Comparison of ENCODE assay signal across 32 cellular contexts in genomic region chr16:26330654-26331053, GRCh38.
DNase-seq lines count a peak whose midpoint lies in the region; ATAC-seq, FAIRE-seq and TF ChIP-seq lines count a peak whose summit lies in the region.
"Had no signal": no experiment of that assay in that cellular context is flagged by ENCODE, and none has a peak within 500 bp of the region (broad histone marks: within the 10 kb centered on the region; RNA-seq: fewer than 3 reads in every experiment).

No MANE protein-coding gene starts in this region.

- H4K91ac ChIP-seq in IMR-90 (ENCODE audit: insufficient read depth, low read depth, low read length) (no peak overlapping the region), trophoblast cell (ENCODE audit: low read depth, low read length) (no peak overlapping the region)

- POLR2A ChIA-PET in HepG2 (lab: Yijun Ruan, JAX) (no interaction called here), IMR-90 (lab: Charles Lee; ENCODE audit: unreplicated experiment) (no interaction called here), K562 (lab: Yijun Ruan, JAX) (interaction anchor here (0.5 to 0.9 kb wide), 2 partner anchors 12 to 952 kb away, joined by 3 read pairs; no protein-coding TSS in a partner anchor)

- H3K9ac ChIP-seq in HepG2 (ENCODE audit: insufficient read depth, low read depth, low read length) (no peak overlapping the region), IMR-90 (ENCODE audit: low read depth, low read length) (no peak overlapping the region), K562 (ENCODE audit: insufficient read depth in 1 of 2, low read depth in 2 of 2, low read length in 2 of 2) (no peak overlapping the region), trophoblast cell (ENCODE audit: low read length) (no peak overlapping the region)
- H3K9ac ChIP-seq: BLaER1; BLaER1 treated with 17β-estradiol and CSF1 and Interleukin-3, amounts not matched to agents 10 nM and 100 nM had no signal

- H3K79me2 ChIP-seq in HepG2 (ENCODE audit: insufficient read depth, low read length) (no peaks in the 10 kb centered on the region), K562 (ENCODE audit: control insufficient read depth, insufficient read depth, low read length) (no peaks in the 10 kb centered on the region), trophoblast cell (ENCODE audit: control insufficient read depth, insufficient read depth, low read length, poor library complexity) (no peaks in the 10 kb centered on the region)

- H3K4me2 ChIP-seq in HepG2 (ENCODE audit: low read depth, low read length) (no peak overlapping the region), IMR-90 (ENCODE audit: low read depth, low read length) (no peak overlapping the region), K562 (ENCODE audit: insufficient read depth, low read length) (no peak overlapping the region), trophoblast cell (ENCODE audit: low read length) (no peak overlapping the region)
- H3K4me2 ChIP-seq: A549; BLaER1; BLaER1 treated with 17β-estradiol and CSF1 and Interleukin-3, amounts not matched to agents 10 nM and 100 nM had no signal

- FAIRE-seq in HepG2 (lab: Jason Lieb, UNC) (no peak), K562 (lab: Jason Lieb, UNC) (no peak)
- FAIRE-seq: A549, D721Med had no signal

- TF ChIP-seq POLR2A in HepG2 (IDR thresholded peaks at IDR 0.05; ENCODE audit: insufficient read depth in 1 of 2, low read depth in 2 of 2, low read length in 2 of 2) (no peak), right lobe of liver (IDR thresholded peaks at IDR 0.05) (no peak), IMR-90 (IDR thresholded peaks at IDR 0.05; ENCODE audit: low read depth, low read length) (no peak), K562 (conservative IDR thresholded peaks at IDR 0.05) (no peak), esophagus muscularis mucosa (IDR thresholded peaks at IDR 0.05; ENCODE audit: low read depth) (no peak)

- no peak overlapping the region for H2BK12ac ChIP-seq in trophoblast cell (ENCODE audit: low read length)

- H2BK120ac ChIP-seq in IMR-90 (ENCODE audit: low read depth, low read length) (no peak overlapping the region), trophoblast cell (ENCODE audit: insufficient read depth, low read length, poor library complexity) (no peak overlapping the region)

- H3K4me3 ChIP-seq in HepG2 (replicated peaks in 1 of 3; ENCODE audit: insufficient read depth in 1 of 3, low read depth in 2 of 3, low read length in 3 of 3) (no peak overlapping the region), right lobe of liver (no peak overlapping the region), IMR-90 (ENCODE audit: insufficient read depth, low read depth, low read length) (no peak overlapping the region), K562 (no peak overlapping the region), esophagus muscularis mucosa (no peak overlapping the region), trophoblast cell (ENCODE audit: low read depth, low read length) (no peak overlapping the region)
- H3K4me3 ChIP-seq: A549; BLaER1; BLaER1 treated with 17β-estradiol and CSF1 and Interleukin-3, amounts not matched to agents 10 nM and 100 nM had no signal

- ATAC-seq in HepG2, result no peak
- ATAC-seq in right lobe of liver, result no peak
- ATAC-seq in IMR-90 (ENCODE audit: low read depth), result no peak
- ATAC-seq in K562, result no peak
- ATAC-seq: A549; CD8-positive, alpha-beta T cell had no signal

- TF ChIP-seq EP300 in HepG2 (IDR thresholded peaks at IDR 0.05; ENCODE audit: low read depth in 2 of 2, low read length in 2 of 2) (no peak), HepG2 (CRISPR knock-in tag; IDR thresholded peaks at IDR 0.05; ENCODE audit: borderline replicate concordance) (no peak), K562 (IDR thresholded peaks at IDR 0.05; ENCODE audit: low read length) (no peak), esophagus muscularis mucosa (IDR thresholded peaks at IDR 0.05) (no peak)

- intact Hi-C loops in HepG2 (cut with micrococcal nuclease; ENCODE audit: unreplicated experiment), result no loop called here
- intact Hi-C loops in right lobe of liver (cut with DNase I), result no loop called here
- intact Hi-C loops in IMR-90 (cut with micrococcal nuclease), result no loop called here
- intact Hi-C loops in K562 (cut with micrococcal nuclease), result no loop called here
- intact Hi-C loops in esophagus muscularis mucosa (cut with DNase I), result no loop called here

- no TSS peak for BruUV-seq in HepG2 (replicated peaks; lab: Mats Ljungman, UMichigan)
- no TSS peak for BruUV-seq in IMR-90 (replicated peaks; lab: Mats Ljungman, UMichigan)
- no TSS peak for BruUV-seq in K562 (replicated peaks; lab: Mats Ljungman, UMichigan)

- H3K4ac ChIP-seq in IMR-90 (ENCODE audit: low read depth, low read length) (no peak overlapping the region), trophoblast cell (ENCODE audit: low read depth, low read length) (no peak overlapping the region)

- TF ChIP-seq CTCF in HepG2 (CRISPR knock-in tag; IDR thresholded peaks at IDR 0.05), result no peak
- TF ChIP-seq CTCF in right lobe of liver (IDR thresholded peaks at IDR 0.05), result no peak
- no peak for TF ChIP-seq CTCF in IMR-90 (conservative IDR thresholded peaks at IDR 0.05; ENCODE audit: low read depth, low read length)
- no peak for TF ChIP-seq CTCF in K562 (IDR thresholded peaks at IDR 0.05 in 2 of 3, conservative IDR thresholded peaks at IDR 0.05 in 1 of 3; ENCODE audit: insufficient read depth in 2 of 3, low read depth in 1 of 3, low read length in 3 of 3)
- TF ChIP-seq CTCF in esophagus muscularis mucosa (IDR thresholded peaks at IDR 0.05), result no peak

- no peak for DNase-seq in HepG2 (ENCODE audit: low spot score)
- DNase-seq in right lobe of liver, result no peak
- no peak for DNase-seq in IMR-90
- no peak for DNase-seq in K562 (ENCODE audit: extremely low read depth in 1 of 4, low spot score in 3 of 4)
- DNase-seq in esophagus muscularis mucosa (ENCODE audit: extremely low spot score), result no peak
- no peak for DNase-seq in trophoblast cell
- DNase-seq: 8988T; ACHN; AML-193; BE2C; C1 segment of cervical spinal cord; Caco-2; Calu3; CD4-positive, alpha-beta memory T cell; CD4-positive, alpha-beta T cell; CD4-positive, CD25-positive, alpha-beta regulatory T cell; CD8-positive, alpha-beta memory T cell; CD8-positive, alpha-beta T cell; COR-L47; DMS 273 treated with DMSO at 0.1 percent for 48 hours; DMS153; DMS53; DMS79; DMS79 treated with DMSO at 0.1 percent for 48 hours; DND-41; EL had no signal

- no peak overlapping the region for H2BK20ac ChIP-seq in IMR-90 (ENCODE audit: low read depth, low read length)

- 0% methylated on average over 1 of the region's 1 CpG for WGBS in HepG2 (ENCODE audit: low lambda C conversion rate)
- WGBS in right lobe of liver (ENCODE audit: insufficient coverage, low coverage, low lambda C conversion rate, missing lambda C conversion rate), result 90% methylated on average over 1 of the region's 1 CpG
- WGBS in IMR-90 (ENCODE audit: extremely low coverage in 2 of 2, insufficient read length in 1 of 2), 2 experiments, result no CpG with 5 or more reads among the region's 1 CpG
- 0% methylated on average over 1 of the region's 1 CpG for WGBS in K562 (ENCODE audit: insufficient coverage, low coverage, missing lambda C conversion rate)
- WGBS in esophagus muscularis mucosa, result 90% methylated on average over 1 of the region's 1 CpG
- WGBS in trophoblast cell (ENCODE audit: extremely low coverage, insufficient coverage, insufficient read length), result no CpG with 5 or more reads among the region's 1 CpG

- no peak overlapping the region for H2BK5ac ChIP-seq in IMR-90 (ENCODE audit: low read depth, low read length, poor library complexity, severe bottlenecking)
- H2BK5ac ChIP-seq in trophoblast cell (ENCODE audit: low read depth, low read length, poor library complexity), result no peak overlapping the region

- H4K12ac ChIP-seq in trophoblast cell (ENCODE audit: low read depth, low read length), result no peak overlapping the region

- no peak overlapping the region for H2AK9ac ChIP-seq in IMR-90 (replicated peaks; ENCODE audit: low read depth, low read length, poor library complexity)

- TF ChIP-seq RAD21 in HepG2 (CRISPR knock-in tag; IDR thresholded peaks at IDR 0.05) (no peak), IMR-90 (IDR thresholded peaks at IDR 0.05; ENCODE audit: low read length) (no peak), K562 (CRISPR knock-in tag; conservative IDR thresholded peaks at IDR 0.05 in 1 of 2, IDR thresholded peaks at IDR 0.05 in 1 of 2) (no peak)

- H4K5ac ChIP-seq in IMR-90 (ENCODE audit: low read depth, low read length), result no peak overlapping the region

- H3K23ac ChIP-seq in IMR-90 (ENCODE audit: low read depth, low read length) (no peak overlapping the region), trophoblast cell (ENCODE audit: low read length) (no peak overlapping the region)

- no peak overlapping the region for H3K56ac ChIP-seq in IMR-90 (ENCODE audit: extremely low read depth, insufficient read depth, low read length)

- H3K4me1 ChIP-seq in HepG2 (ENCODE audit: insufficient read depth, low read length) (peaks cover 10% of the 10 kb centered on the region), right lobe of liver (peaks cover 0 to 14% (median 3%) of the 10 kb centered on the region in 4 donors), IMR-90 (ENCODE audit: control insufficient read depth, insufficient read depth, low read length) (no peaks in the 10 kb centered on the region), K562 (replicated peaks in 1 of 2; ENCODE audit: control insufficient read depth in 2 of 2, insufficient read depth in 2 of 2, low read length in 2 of 2) (no peaks in the 10 kb centered on the region), esophagus muscularis mucosa (no peaks in the 10 kb centered on the region), trophoblast cell (ENCODE audit: control insufficient read depth in 1 of 2, insufficient read depth in 2 of 2, low read length in 2 of 2) (no peaks in the 10 kb centered on the region)
- H3K4me1 ChIP-seq: A549, BE2C, Caco-2 had no signal

- H3K27me3 ChIP-seq in HepG2 (ENCODE audit: control insufficient read depth in 1 of 2, insufficient read depth in 2 of 2, low read length in 2 of 2) (no peaks in the 10 kb centered on the region), right lobe of liver (no peaks in the 10 kb centered on the region), IMR-90 (ENCODE audit: control insufficient read depth, insufficient read depth, low read length) (no peaks in the 10 kb centered on the region), K562 (ENCODE audit: control insufficient read depth in 2 of 2, insufficient read depth in 2 of 2, low read length in 2 of 2) (no peaks in the 10 kb centered on the region), esophagus muscularis mucosa (no peaks in the 10 kb centered on the region), trophoblast cell (ENCODE audit: insufficient read depth, low read length) (no peaks in the 10 kb centered on the region)
- H3K27me3 ChIP-seq: BE2C; BLaER1; BLaER1 treated with 17β-estradiol and CSF1 and Interleukin-3, amounts not matched to agents 10 nM and 100 nM had no signal

- H3K9me1 ChIP-seq in IMR-90 (ENCODE audit: insufficient read depth, low read length), result no peaks in the 10 kb centered on the region
- H3K9me1 ChIP-seq in K562 (ENCODE audit: control insufficient read depth, insufficient read depth, low read length), result no peaks in the 10 kb centered on the region

- no peak overlapping the region for H4K8ac ChIP-seq in IMR-90 (ENCODE audit: low read depth in 2 of 2, low read length in 2 of 2)
- no peak overlapping the region for H4K8ac ChIP-seq in trophoblast cell (ENCODE audit: low read depth, low read length)

- no peaks in the 10 kb centered on the region for H3K9me3 ChIP-seq in HepG2 (ENCODE audit: low read length)
- no peaks in the 10 kb centered on the region for H3K9me3 ChIP-seq in right lobe of liver
- H3K9me3 ChIP-seq in IMR-90 (ENCODE audit: control insufficient read depth, insufficient read depth, low read length), result peaks cover 3% of the 10 kb centered on the region; the same call in 1 of the 2 replicates
- H3K9me3 ChIP-seq in K562 (replicated peaks; ENCODE audit: control insufficient read depth, insufficient read depth, low read depth, low read length), result no peaks in the 10 kb centered on the region
- H3K9me3 ChIP-seq in esophagus muscularis mucosa, result peaks cover 0 to 10% (median 3%) of the 10 kb centered on the region in 4 donors
- H3K9me3 ChIP-seq in trophoblast cell (ENCODE audit: insufficient read depth, low read depth, low read length), result peaks cover 4% of the 10 kb centered on the region
- H3K9me3 ChIP-seq: A549, BE2C, Caco-2 had no signal

- no peak overlapping the region for H2AFZ ChIP-seq in HepG2 (ENCODE audit: low read length)
- H2AFZ ChIP-seq in IMR-90 (replicated peaks; ENCODE audit: low read length, poor library complexity), result no peak overlapping the region
- H2AFZ ChIP-seq in K562 (ENCODE audit: low read depth, low read length), result no peak overlapping the region
- H2AFZ ChIP-seq in trophoblast cell (ENCODE audit: insufficient read depth, low read length, poor library complexity), result no peak overlapping the region

- no peaks in the 10 kb centered on the region for H3K36me3 ChIP-seq in HepG2 (replicated peaks in 1 of 2; ENCODE audit: control insufficient read depth in 1 of 2, insufficient read depth in 2 of 2, low read length in 2 of 2)
- H3K36me3 ChIP-seq in right lobe of liver, result no peaks in the 10 kb centered on the region
- no peaks in the 10 kb centered on the region for H3K36me3 ChIP-seq in IMR-90 (ENCODE audit: control insufficient read depth, insufficient read depth, low read length)
- no peaks in the 10 kb centered on the region for H3K36me3 ChIP-seq in K562 (ENCODE audit: control insufficient read depth, insufficient read depth, low read length)
- no peaks in the 10 kb centered on the region for H3K36me3 ChIP-seq in esophagus muscularis mucosa
- H3K36me3 ChIP-seq in trophoblast cell (ENCODE audit: control insufficient read depth in 1 of 2, insufficient read depth in 2 of 2, low read length in 2 of 2), result no peaks in the 10 kb centered on the region
- H3K36me3 ChIP-seq: BE2C, BLaER1 had no signal

- CTCF ChIA-PET in HepG2 (lab: Yijun Ruan, JAX; ENCODE audit: low intra/inter-chr PET ratio, low total read pairs), result no interaction called here
- CTCF ChIA-PET in IMR-90 (lab: Yijun Ruan, JAX), result no interaction called here
- CTCF ChIA-PET in K562 (lab: Yijun Ruan, JAX; ENCODE audit: low intra/inter-chr PET ratio), result no interaction called here

- H3K14ac ChIP-seq in IMR-90 (replicated peaks; ENCODE audit: low read depth, low read length), result no peak overlapping the region
- no peak overlapping the region for H3K14ac ChIP-seq in trophoblast cell (ENCODE audit: low read length)

- no peak overlapping the region for H2BK15ac ChIP-seq in IMR-90 (ENCODE audit: low read depth, low read length)

- H3K27ac ChIP-seq in HepG2 (ENCODE audit: extremely low read length, insufficient read depth, low read length) (no peak overlapping the region), right lobe of liver (no peak overlapping the region), IMR-90 (ENCODE audit: insufficient read depth, low read length) (no peak overlapping the region), K562 (ENCODE audit: extremely low read depth, low read depth, low read length) (no peak overlapping the region), esophagus muscularis mucosa (replicated peaks in 1 of 4) (no peak overlapping the region), trophoblast cell (ENCODE audit: low read depth, low read length) (no peak overlapping the region)
- H3K27ac ChIP-seq: 22Rv1; A549; BLaER1; BLaER1 treated with 17β-estradiol and CSF1 and Interleukin-3, amounts not matched to agents 10 nM and 100 nM; C4-2B had no signal

- no peaks in the 10 kb centered on the region for H4K20me1 ChIP-seq in HepG2 (ENCODE audit: insufficient read depth, low read length)
- no peaks in the 10 kb centered on the region for H4K20me1 ChIP-seq in IMR-90 (ENCODE audit: insufficient read depth, low read length)
- H4K20me1 ChIP-seq in K562 (replicated peaks; ENCODE audit: control insufficient read depth, insufficient read depth, low read length), result no peaks in the 10 kb centered on the region
- H4K20me1 ChIP-seq: BLaER1 had no signal

- H3K79me1 ChIP-seq in IMR-90 (ENCODE audit: low read depth in 1 of 2, low read length in 2 of 2) (no peaks in the 10 kb centered on the region), trophoblast cell (ENCODE audit: low read length) (no peaks in the 10 kb centered on the region)

- in situ Hi-C loops in HepG2 (cut with HindIII; ENCODE audit: extremely low pct_ligation_motif_present, low pct_unique_long_range_greater_than_20kb), result no loop called here
- in situ Hi-C loops in IMR-90 (cut with MboI; ENCODE audit: low sequenced_read_pairs), result no loop called here
- in situ Hi-C loops in K562 (cut with MboI), result no loop called here

- H2AK5ac ChIP-seq in IMR-90 (ENCODE audit: low read depth, low read length) (no peak overlapping the region), trophoblast cell (ENCODE audit: low read length) (no peak overlapping the region)

- H3K18ac ChIP-seq in IMR-90 (ENCODE audit: low read depth, low read length) (no peak overlapping the region), trophoblast cell (ENCODE audit: low read length) (no peak overlapping the region)

- dilution Hi-C loops in IMR-90 (cut with HindIII; ENCODE audit: low sequenced_read_pairs, unreplicated experiment), result no loop called here

Comparison
In these comparisons a context has a peak if more than half of its experiments do, and no peak if none do; other contexts are left out.
1. Of the 241 proteins assayed by ChIP-seq in both HepG2 and K562: peak only in HepG2: MAFK; only in K562: none; in both: MAFF; in neither: 239.